In genomic region chr4:27066591-27066990, GRCh38 we compare ENCODE assay signal across 21 cellular contexts.
DNase-seq lines count a peak whose midpoint lies in the region; ATAC-seq, FAIRE-seq and TF ChIP-seq lines count a peak whose summit lies in the region.
"Had no signal": no experiment of that assay in that cellular context is flagged by ENCODE, and none has a peak within 500 bp of the region (broad histone marks: within the 10 kb centered on the region; RNA-seq: fewer than 3 reads in every experiment).

No MANE protein-coding gene starts in this region.

- CTCF ChIA-PET in MCF 10A (lab: Yijun Ruan, JAX), result no interaction called here

- BruUV-seq in MCF 10A (replicated peaks; lab: Mats Ljungman, UMichigan), result no TSS peak

- H3K4me3 ChIP-seq in breast epithelium (no peak overlapping the region), left lung (no peak overlapping the region), small intestine (ENCODE audit: low read depth in 1 of 2, low read length in 2 of 2) (no peak overlapping the region)

- TF ChIP-seq CTCF in MCF 10A (IDR thresholded peaks at IDR 0.05; ENCODE audit: unreplicated experiment) (no peak), breast epithelium (IDR thresholded peaks at IDR 0.05) (no peak), left lung (IDR thresholded peaks at IDR 0.05) (no peak)

- TF ChIP-seq POLR2A in breast epithelium (IDR thresholded peaks at IDR 0.05), result no peak

- H3K9me3 ChIP-seq in breast epithelium (no peaks in the 10 kb centered on the region), left lung (no peaks in the 10 kb centered on the region), small intestine (ENCODE audit: control insufficient read depth, low read depth) (no peaks in the 10 kb centered on the region)

- H3K4me1 ChIP-seq in breast epithelium, result no peaks in the 10 kb centered on the region
- H3K4me1 ChIP-seq in left lung, result peaks cover 0 to 21% of the 10 kb centered on the region in 2 donors
- H3K4me1 ChIP-seq in small intestine (ENCODE audit: control insufficient read depth in 2 of 2, insufficient read depth in 1 of 2, low read depth in 1 of 2, low read length in 1 of 2), result no peaks in the 10 kb centered on the region

- H3K27me3 ChIP-seq in breast epithelium, result peaks cover 0 to 3% of the 10 kb centered on the region in 2 donors
- H3K27me3 ChIP-seq in left lung, result no peaks in the 10 kb centered on the region
- no peaks in the 10 kb centered on the region for H3K27me3 ChIP-seq in small intestine (ENCODE audit: control insufficient read depth in 2 of 2, insufficient read depth in 2 of 2, low read length in 2 of 2)

- H3K27ac Mint-ChIP-seq in MCF 10A (ENCODE audit: low read depth, unreplicated experiment) (no peak overlapping the region), immature natural killer cell (no peak overlapping the region)
- H3K27ac Mint-ChIP-seq: CD4-positive, CD25-positive, alpha-beta regulatory T cell had no signal

- H3K9me3 Mint-ChIP-seq in MCF 10A (ENCODE audit: unreplicated experiment), result no peaks in the 10 kb centered on the region
- H3K9me3 Mint-ChIP-seq in immature natural killer cell, result no peaks in the 10 kb centered on the region
- H3K9me3 Mint-ChIP-seq: activated T-cell treated with anti-CD3 and anti-CD28 coated beads, Interleukin-2, amount 50 U/mL, for 4 hours; central memory CD8-positive, alpha-beta T cell had no signal

- ATAC-seq in left lung, result peak; percentile 82
- ATAC-seq: activated T-cell treated with anti-CD3 and anti-CD28 coated beads, Interleukin-2, amount 50 U/mL, for 4 hours; HCT116 had no signal

- DNase-seq in MCF 10A (ENCODE audit: unreplicated experiment) (peak; percentile 11), breast epithelium (ENCODE audit: low spot score in 2 of 2) (no peak), UCSD-AML1 (lab: John Stamatoyannopoulos, UW; ENCODE audit: unreplicated experiment) (peak; percentile 38), left lung (peak in 1 of 2 donors; percentile 79), ureter (ENCODE audit: low spot score) (peak; percentile 51), small intestine (no peak), immature natural killer cell (no peak), HuH-7 (ENCODE audit: low spot score) (no peak)
- DNase-seq: activated CD4-positive, alpha-beta T cell treated with anti-CD3 and anti-CD28 coated beads, Interleukin-2, amount 50 U/mL, for 4 hours; activated T-cell treated with anti-CD3 and anti-CD28 coated beads, Interleukin-2, amount 50 U/mL, for 4 hours; CD4-positive, CD25-positive, alpha-beta regulatory T cell; foreskin fibroblast; mammary epithelial cell; NCI-H146; NCI-H2227 treated with DMSO at 0.1 percent for 48 hours; retina; stimulated activated CD4-positive, alpha-beta T cell treated with anti-CD3 and anti-CD28 coated beads, Interleukin-2, amount 100 ng/mL, for 24 hours had no signal

- H3K27ac ChIP-seq in breast epithelium (no peak overlapping the region), left lung (no peak overlapping the region), small intestine (ENCODE audit: low read depth in 1 of 2, low read length in 1 of 2) (no peak overlapping the region)
- H3K27ac ChIP-seq: 22Rv1 had no signal

- 59 to 71% (median 66%) methylated on average over 3 of the region's 3 CpGs for WGBS in small intestine, 3 donors

- H3K27me3 Mint-ChIP-seq in MCF 10A (ENCODE audit: insufficient read depth, unreplicated experiment) (no peaks in the 10 kb centered on the region), immature natural killer cell (ENCODE audit: low read depth in 3 of 3) (peaks cover 1 to 5% (median 3%) of the 10 kb centered on the region in 3 donors)
- H3K27me3 Mint-ChIP-seq: CD4-positive, CD25-positive, alpha-beta regulatory T cell had no signal

- FAIRE-seq in small intestine (lab: Jason Lieb, UNC), result no peak
- FAIRE-seq: endometrium had no signal

- H3K4me3 Mint-ChIP-seq in MCF 10A (ENCODE audit: unreplicated experiment) (no peak overlapping the region), immature natural killer cell (no peak overlapping the region)
- H3K4me3 Mint-ChIP-seq: activated T-cell treated with anti-CD3 and anti-CD28 coated beads, Interleukin-2, amount 50 U/mL, for 4 hours; CD4-positive, CD25-positive, alpha-beta regulatory T cell; central memory CD8-positive, alpha-beta T cell had no signal

- intact Hi-C loops in MCF 10A (cut with micrococcal nuclease) (no loop called here), breast epithelium (cut with DNase I; ENCODE audit: low total_unique reads) (no loop called here), left lung (cut with DNase I) (no loop called here)

- H3K4me1 Mint-ChIP-seq in MCF 10A (ENCODE audit: insufficient read depth, unreplicated experiment) (no peaks in the 10 kb centered on the region), immature natural killer cell (no peaks in the 10 kb centered on the region)
- H3K4me1 Mint-ChIP-seq: CD4-positive, CD25-positive, alpha-beta regulatory T cell; central memory CD8-positive, alpha-beta T cell had no signal

- POLR2A ChIA-PET in MCF 10A (lab: Yijun Ruan, JAX), result interaction anchor here (0.6 kb wide), 1 partner anchor 1147 kb away, joined by 3 read pairs; no protein-coding TSS in a partner anchor

- no peaks in the 10 kb centered on the region for H3K36me3 ChIP-seq in breast epithelium
- H3K36me3 ChIP-seq in left lung, result no peaks in the 10 kb centered on the region
- H3K36me3 ChIP-seq in small intestine (ENCODE audit: control insufficient read depth in 2 of 2, insufficient read depth in 2 of 2, low read length in 2 of 2), result no peaks in the 10 kb centered on the region

- H3K36me3 Mint-ChIP-seq in MCF 10A (ENCODE audit: insufficient read depth, unreplicated experiment), result no peaks in the 10 kb centered on the region
- no peaks in the 10 kb centered on the region for H3K36me3 Mint-ChIP-seq in immature natural killer cell
- H3K36me3 Mint-ChIP-seq: CD4-positive, CD25-positive, alpha-beta regulatory T cell had no signal

Comparison
In these comparisons a context has a peak if more than half of its experiments do, and no peak if none do; other contexts are left out.
1. DNase-seq: peak in MCF 10A (single experiment), UCSD-AML1 (single experiment) and ureter (single experiment); none in breast epithelium (0 of 2), small intestine (single experiment), immature natural killer cell (0 of 3) and HuH-7 (single experiment).